Comparison of ENCODE assay signal across 9 cellular contexts in the genomic region with DNA sequence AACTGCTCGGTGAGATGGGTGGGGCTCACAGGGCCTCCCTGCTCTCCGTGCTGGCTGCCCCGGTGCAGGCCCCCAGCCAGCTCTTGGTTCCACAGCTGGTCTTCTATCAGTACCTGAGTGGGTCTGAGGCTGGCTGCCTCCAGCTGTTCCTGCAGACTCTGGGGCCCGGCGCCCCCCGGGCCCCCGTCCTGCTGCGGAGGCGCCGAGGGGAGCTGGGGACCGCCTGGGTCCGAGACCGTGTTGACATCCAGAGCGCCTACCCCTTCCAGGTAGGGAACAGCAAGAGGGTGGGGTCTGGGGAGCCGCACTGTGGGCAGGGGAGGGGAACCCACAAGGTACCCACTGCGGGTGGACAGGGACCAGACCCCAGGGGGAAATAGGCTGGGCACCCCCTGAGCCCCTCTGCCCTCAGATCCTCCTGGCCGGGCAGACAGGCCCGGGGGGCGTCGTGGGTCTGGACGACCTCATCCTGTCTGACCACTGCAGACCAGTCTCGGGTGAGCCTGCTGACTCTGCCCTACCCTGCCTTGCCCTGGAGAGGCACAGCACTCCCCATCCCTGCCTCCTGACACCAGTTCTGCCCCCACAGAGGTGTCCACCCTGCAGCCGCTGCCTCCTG.
"Had no signal": no experiment of that assay in that cellular context is flagged by ENCODE, and none has a peak within 500 bp of the region (broad histone marks: within the 10 kb centered on the region; RNA-seq: fewer than 3 reads in every experiment).

No MANE protein-coding gene starts in this region.

- H3K27ac ChIP-seq: coronary artery, epithelial cell of prostate, tibial nerve, vagina had no signal

- ATAC-seq: activated CD4-positive, CD25-positive, alpha-beta regulatory T cell treated with anti-CD3 and anti-CD28 coated beads, Interleukin-2, amount 50 U/mL, for 24 hours; effector memory CD8-positive, alpha-beta T cell; natural killer cell; stimulated activated effector memory CD8-positive, alpha-beta T cell treated with anti-CD3 and anti-CD28 coated beads, Interleukin-12 subunit alpha, Interleukin-12 subunit beta, amount 100 ng/mL, for 72 hours had no signal

- DNase-seq: activated naive CD4-positive, alpha-beta T cell treated with anti-CD3 and anti-CD28 coated beads, Interleukin-2, amount 10 ng/mL, durations not matched to agents 7 days and 5 days; effector memory CD8-positive, alpha-beta T cell; natural killer cell had no signal
